ENCODE assay signal across 13 cellular contexts in the genomic region with DNA sequence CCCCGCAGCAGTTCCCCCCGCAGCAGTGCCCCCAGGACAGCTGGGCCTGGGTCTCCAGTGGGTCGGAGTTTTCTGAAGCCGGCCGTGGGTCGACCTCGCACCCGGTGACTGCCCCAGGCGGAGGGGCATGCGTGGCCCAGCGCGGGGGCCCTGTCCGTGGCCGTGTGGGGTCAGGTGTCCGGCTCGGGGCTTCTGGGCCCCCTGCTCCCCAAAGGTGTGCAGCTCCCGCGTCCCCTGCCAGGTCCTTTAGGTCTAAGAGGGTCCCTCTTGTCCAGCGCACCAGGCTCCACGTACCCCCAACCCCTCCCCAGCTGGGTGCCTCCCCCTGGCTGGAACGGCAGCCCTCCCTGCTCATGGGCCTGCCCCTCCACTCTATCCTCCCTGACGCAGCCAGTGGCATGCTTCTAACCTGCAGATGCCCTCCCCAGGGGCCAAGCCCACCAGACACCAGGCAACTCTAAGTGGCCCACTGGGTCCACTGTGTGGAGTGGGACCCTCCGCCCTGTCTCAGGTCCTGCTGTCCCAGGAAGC. TPM values are rescaled to one million over a fixed set of nuclear protein-coding genes. Genes with fewer than 3 reads are reported as not detected.
DNase-seq lines count a peak whose midpoint lies in the region; FAIRE-seq and TF ChIP-seq lines count a peak whose summit lies in the region.
"Had no signal": no experiment of that assay in that cellular context is flagged by ENCODE, and none has a peak within 500 bp of the region (broad histone marks: within the 10 kb centered on the region; RNA-seq: fewer than 3 reads in every experiment).

No MANE protein-coding gene starts in this region.

- H4K20me1 ChIP-seq in BLaER1 treated with 17β-estradiol and CSF1 and Interleukin-3, amounts not matched to agents 10 nM and 100 nM: peaks cover 0 to 47% (median 5%) of the 10 kb centered on the region in 11 experiments; a peak in 9 of 22 replicates
- H4K20me1 ChIP-seq in PC-9 (ENCODE audit: insufficient read depth) (peaks cover 6% of the 10 kb centered on the region; the same call in 1 of the 2 replicates), osteoblast (ENCODE audit: insufficient read depth, low read length) (peaks cover 3% of the 10 kb centered on the region)

- no peaks in the 10 kb centered on the region for H3K9me2 ChIP-seq in PC-9 (ENCODE audit: insufficient read depth)

- CTCF ChIA-PET in PC-9 (lab: Charles Lee): no interaction called here
- CTCF ChIA-PET in HEK293T (lab: Yijun Ruan, JAX): no interaction called here

- intact Hi-C loops in PC-9 (cut with micrococcal nuclease; ENCODE audit: unreplicated experiment) (loop anchor here (10.0 kb wide), 1 partner anchor 299 kb away; a partner anchor contains a TSS), kidney (cut with DNase I) (no loop called here)

- no peak for DNase-seq in PC-9
- DNase-seq in kidney: peak; percentile 61
- peak; percentile 76 for DNase-seq in osteoblast (ENCODE audit: insufficient read length, low spot score, missing footprints)
- DNase-seq in HEK293T (ENCODE audit: extremely low spot score): no peak
- no peak for DNase-seq in osteocyte (ENCODE audit: extremely low spot score, unreplicated experiment)
- no peak for DNase-seq in pons (ENCODE audit: low spot score)
- no peak for DNase-seq in immature natural killer cell
- DNase-seq: activated CD4-positive, CD25-positive, alpha-beta regulatory T cell; caudate nucleus; effector memory CD4-positive, alpha-beta T cell; T-helper 1 cell had no signal

- H3K79me2 ChIP-seq in PC-9 (ENCODE audit: low read depth): peaks cover 20% of the 10 kb centered on the region
- H3K79me2 ChIP-seq in osteoblast (ENCODE audit: insufficient read depth, low read length): no peaks in the 10 kb centered on the region

- H3K4me3 ChIP-seq in BLaER1 treated with 17β-estradiol and CSF1 and Interleukin-3, amounts not matched to agents 10 nM and 100 nM: no peak overlapping the region
- H3K4me3 ChIP-seq in PC-9: peak overlapping the region; percentile 23; the same call in 1 of the 2 replicates
- H3K4me3 ChIP-seq in kidney (ENCODE audit: low read length in 2 of 2): no peak overlapping the region
- H3K4me3 ChIP-seq in osteoblast (ENCODE audit: insufficient read depth, low read length): no peak overlapping the region

- H3K4me1 Mint-ChIP-seq in osteocyte (ENCODE audit: unreplicated experiment): peaks cover 24% of the 10 kb centered on the region
- peaks cover 21 to 23% of the 10 kb centered on the region in 2 donors for H3K4me1 Mint-ChIP-seq in immature natural killer cell

- H3K9me3 ChIP-seq in BLaER1 treated with 17β-estradiol and CSF1 and Interleukin-3, amounts not matched to agents 10 nM and 100 nM (replicated peaks in 1 of 11): peaks cover 0 to 6% (median 0%) of the 10 kb centered on the region in 11 experiments; a peak in 2 of 22 replicates
- H3K9me3 ChIP-seq in PC-9 (ENCODE audit: insufficient read depth, low read depth): no peaks in the 10 kb centered on the region
- H3K9me3 ChIP-seq in kidney (ENCODE audit: control insufficient read depth in 1 of 2, low read length in 2 of 2): no peaks in the 10 kb centered on the region
- H3K9me3 ChIP-seq in osteoblast (ENCODE audit: low read depth, low read length): no peaks in the 10 kb centered on the region

- H3K27me3 ChIP-seq in BLaER1 treated with 17β-estradiol and CSF1 and Interleukin-3, amounts not matched to agents 10 nM and 100 nM: peaks cover 26 to 49% (median 38%) of the 10 kb centered on the region in 11 experiments
- H3K27me3 ChIP-seq in PC-9 (ENCODE audit: insufficient read depth, low read depth): no peaks in the 10 kb centered on the region
- peaks cover 14% of the 10 kb centered on the region for H3K27me3 ChIP-seq in osteoblast (ENCODE audit: insufficient read depth, low read length)

- no peaks in the 10 kb centered on the region for H3K36me3 ChIP-seq in BLaER1 treated with 17β-estradiol and CSF1 and Interleukin-3, amounts not matched to agents 10 nM and 100 nM
- H3K36me3 ChIP-seq in PC-9 (ENCODE audit: low read depth) (no peaks in the 10 kb centered on the region), kidney (ENCODE audit: control insufficient read depth in 1 of 2, insufficient read depth in 2 of 2, low read length in 2 of 2) (no peaks in the 10 kb centered on the region), osteoblast (ENCODE audit: insufficient read depth, low read length) (no peaks in the 10 kb centered on the region)

- H3K4me3 Mint-ChIP-seq in osteocyte (ENCODE audit: unreplicated experiment) (no peak overlapping the region), immature natural killer cell (peak overlapping the region in 1 of 5 donors; percentile 18)

- H3K4me2 ChIP-seq in BLaER1 treated with 17β-estradiol and CSF1 and Interleukin-3, amounts not matched to agents 10 nM and 100 nM: peak overlapping the region in 10 of 11 experiments; percentile 71 to 94 (median 80); a peak in 17 of 22 replicates
- H3K4me2 ChIP-seq in PC-9: peak overlapping the region; percentile 66
- H3K4me2 ChIP-seq in osteoblast (ENCODE audit: insufficient read depth, low read length): no peak overlapping the region

- H3K9me3 Mint-ChIP-seq in osteocyte (ENCODE audit: unreplicated experiment) (no peaks in the 10 kb centered on the region), immature natural killer cell (no peaks in the 10 kb centered on the region)

- H3F3A ChIP-seq in PC-9 (ENCODE audit: insufficient read depth, low read depth): peaks cover 26% of the 10 kb centered on the region; the same call in 1 of the 2 replicates

- FAIRE-seq in kidney (lab: Jason Lieb, UNC): no peak

- no peak for TF ChIP-seq CTCF in PC-9 (conservative IDR thresholded peaks at IDR 0.05)
- TF ChIP-seq CTCF in kidney (IDR thresholded peaks at IDR 0.05; ENCODE audit: borderline replicate concordance, extremely low read depth, insufficient read depth): no peak
- TF ChIP-seq CTCF in osteoblast (IDR thresholded peaks at IDR 0.05; ENCODE audit: extremely low read depth, low read depth, low read length): no peak
- TF ChIP-seq CTCF in osteocyte (IDR thresholded peaks at IDR 0.05): no peak

- peaks cover 30 to 57% (median 43%) of the 10 kb centered on the region in 10 experiments for H3K4me1 ChIP-seq in BLaER1 treated with 17β-estradiol and CSF1 and Interleukin-3, amounts not matched to agents 10 nM and 100 nM
- peaks cover 15% of the 10 kb centered on the region for H3K4me1 ChIP-seq in PC-9 (replicated peaks; ENCODE audit: insufficient read depth)
- H3K4me1 ChIP-seq in kidney (ENCODE audit: control insufficient read depth in 1 of 2, insufficient read depth in 1 of 2, low read depth in 1 of 2, low read length in 2 of 2): peaks cover 4 to 16% of the 10 kb centered on the region in 2 donors
- peaks cover 2% of the 10 kb centered on the region for H3K4me1 ChIP-seq in osteoblast (ENCODE audit: insufficient read depth, low read length)

- BruUV-seq in PC-9 (replicated peaks; lab: Mats Ljungman, UMichigan): no TSS peak

- no peak overlapping the region for H3K27ac Mint-ChIP-seq in osteocyte (ENCODE audit: unreplicated experiment)
- H3K27ac Mint-ChIP-seq in immature natural killer cell: no peak overlapping the region

- H3K9ac ChIP-seq in BLaER1 treated with 17β-estradiol and CSF1 and Interleukin-3, amounts not matched to agents 10 nM and 100 nM: 0 out of 22 replicates have a peak overlapping the region, but pooled peaks of 1 of the 11 experiments have one; percentile 39
- no peak overlapping the region for H3K9ac ChIP-seq in kidney (ENCODE audit: low read length in 2 of 2)

- H3K27me3 Mint-ChIP-seq in osteocyte (ENCODE audit: unreplicated experiment) (no peaks in the 10 kb centered on the region), immature natural killer cell (ENCODE audit: low read depth in 3 of 3) (peaks cover 4 to 15% (median 13%) of the 10 kb centered on the region in 3 donors)

- H3K36me3 Mint-ChIP-seq in osteocyte (ENCODE audit: unreplicated experiment): peaks cover 4% of the 10 kb centered on the region
- peaks cover 0 to 4% (median 0%) of the 10 kb centered on the region in 3 donors for H3K36me3 Mint-ChIP-seq in immature natural killer cell

- POLR2A ChIA-PET in PC-9 (lab: Charles Lee; ENCODE audit: unreplicated experiment) (interaction anchor here (0.6 kb wide), 1 partner anchor 58 kb away, joined by 12 read pairs; no protein-coding TSS in a partner anchor), HEK293T (lab: Yijun Ruan, JAX) (no interaction called here)

- H3K27ac ChIP-seq in BLaER1 treated with 17β-estradiol and CSF1 and Interleukin-3, amounts not matched to agents 10 nM and 100 nM: no peak overlapping the region
- H3K27ac ChIP-seq in PC-9: peak overlapping the region; percentile 48
- no peak overlapping the region for H3K27ac ChIP-seq in kidney (ENCODE audit: low read depth in 2 of 2, low read length in 2 of 2)
- H3K27ac ChIP-seq in osteoblast (ENCODE audit: low read depth, low read length): no peak overlapping the region

- H2AFZ ChIP-seq in PC-9 (no peak overlapping the region), osteoblast (ENCODE audit: low read length) (no peak overlapping the region)

TF ChIP-seq in HEK293T, 16 proteins besides CTCF, POLR2A, EP300 and RAD21 (continues in another document):
- TF ChIP-seq LEF1 (IDR thresholded peaks at IDR 0.05; ENCODE audit: borderline replicate concordance) (no peak), FOXM1 (IDR thresholded peaks at IDR 0.05; ENCODE audit: borderline replicate concordance) (no peak), L3MBTL2 (conservative IDR thresholded peaks at IDR 0.05) (no peak)

RNA-seq across cellular contexts. Expression of a gene that starts 5.9 kb away (rescaled TPM):
- total RNA-seq in PC-9 (2021) (19.2 and 41.8 TPM in 2 replicates), kidney (32.0 TPM), osteoblast (0.29 and 0.72 TPM in 2 replicates), osteocyte (75.0 and 79.2 TPM in 2 replicates)
- polyA plus RNA-seq in kidney (ENCODE audit: insufficient read depth, low read depth, low replicate concordance) (15.8 TPM), immature natural killer cell (1 to 10 TPM; 2.3 to 7.7 (median 2.4) TPM)

RNA-seq across cellular contexts. Expression of a gene that starts 7.5 kb away (rescaled TPM):
- total RNA-seq in PC-9 (2021) (20.9 and 37.7 TPM in 2 replicates), kidney (23.9 TPM), osteoblast (55.4 and 90.5 TPM in 2 replicates), osteocyte (29.3 and 30.6 TPM in 2 replicates)
- polyA plus RNA-seq in kidney (ENCODE audit: insufficient read depth, low read depth, low replicate concordance) (65.9 TPM), immature natural killer cell (100 to 1,000 TPM; 304 to 360 (median 354) TPM)

RNA-seq across cellular contexts. Expression of a gene that starts 14.1 kb away (rescaled TPM):
- total RNA-seq in PC-9 (2021) (278 and 381 TPM in 2 replicates), kidney (261 TPM), osteoblast (14.7 and 30.0 TPM in 2 replicates), osteocyte (175 and 191 TPM in 2 replicates)
- polyA plus RNA-seq in kidney (ENCODE audit: insufficient read depth, low read depth, low replicate concordance) (78.5 TPM), immature natural killer cell (under 1 TPM in 1 of 3 donors, not detected in 2; 0.87 TPM)

RNA-seq across cellular contexts. Expression of a gene that starts 23.9 kb away (rescaled TPM):
- total RNA-seq in PC-9 (2021): 0.60 and 0.81 TPM in 2 replicates
- 0.25 TPM for total RNA-seq in kidney
- 0.86 TPM for polyA plus RNA-seq in kidney (ENCODE audit: insufficient read depth, low read depth, low replicate concordance)
- total RNA-seq in osteoblast: not detected in 2 replicates
- 0.13 TPM in 1 of 2 replicates, not detected in the other for total RNA-seq in osteocyte
- polyA plus RNA-seq in immature natural killer cell: not detected
- total RNA-seq: LHCN-M2 had no signal

RNA-seq across cellular contexts. Expression of a gene that starts 39.6 kb away (rescaled TPM):
- 9.1 and 11.9 TPM in 2 replicates for total RNA-seq in PC-9 (2021)
- total RNA-seq in kidney: 14.3 TPM
- polyA plus RNA-seq in kidney (ENCODE audit: insufficient read depth, low read depth, low replicate concordance): not detected
- total RNA-seq in osteoblast: 0.36 and 0.88 TPM in 2 replicates
- 0.21 TPM in 2 replicates for total RNA-seq in osteocyte
- 1 to 10 TPM in 1 of 3 donors, under 1 TPM in 2; 0.14 to 2.2 (median 0.68) TPM for polyA plus RNA-seq in immature natural killer cell

Comparison
In these comparisons a context has a peak if more than half of its experiments do, and no peak if none do; other contexts are left out.
1. DNase-seq: peak in kidney (single experiment) and osteoblast (single experiment); none in PC-9 (0 of 2), HEK293T (single experiment), osteocyte (single experiment), pons (single experiment) and immature natural killer cell (0 of 3).
2. RNA of a gene that starts 5.9 kb away (total RNA-seq): 75.0 to 79.2 TPM in osteocyte, 32.0 TPM in kidney (single experiment) and 19.2 to 41.8 TPM in PC-9; 0.29 to 0.72 TPM in osteoblast; every median in the first group is over 10 times any median in the second.